Comparison of ENCODE assay signal across 16 cellular contexts in genomic region chr1:32068891-32069590, GRCh38. TPM values are rescaled to one million over a fixed set of nuclear protein-coding genes. Genes with fewer than 3 reads are reported as not detected.
DNase-seq lines count a peak whose midpoint lies in the region; ATAC-seq, FAIRE-seq and TF ChIP-seq lines count a peak whose summit lies in the region.
"Had no signal": no experiment of that assay in that cellular context is flagged by ENCODE, and none has a peak within 500 bp of the region (broad histone marks: within the 10 kb centered on the region; RNA-seq: fewer than 3 reads in every experiment).

No MANE protein-coding gene starts in this region.

- no peak for DNase-seq in stimulated activated naive CD8-positive, alpha-beta T cell treated with anti-CD3 and anti-CD28 coated beads, Interleukin-15, Interleukin-2, amounts not matched to agents 100 U/mL and 50 U/mL, for 24 hours
- no peak for DNase-seq in K562 (ENCODE audit: extremely low read depth in 1 of 4, low spot score in 3 of 4)
- peak; percentile 69 for DNase-seq in islet precursor cell
- no peak for DNase-seq in activated T-helper 2 cell treated with anti-CD3 and anti-CD28 coated beads, Interferon-gamma antibody, Interleukin-2, Interleukin-4, amounts not matched to agents 10 μg/mL and 5 μg/mL and 100 μg/mL, durations not matched to agents 14 hours and 24 hours and 36 hours (ENCODE audit: low spot score)
- no peak for DNase-seq in NCI-H345 treated with DMSO at 0.1 percent for 48 hours (lab: John Stamatoyannopoulos, UW; ENCODE audit: unreplicated experiment)
- DNase-seq in putamen (ENCODE audit: low spot score) = no peak
- no peak for DNase-seq in activated CD8-positive, alpha-beta T cell treated with anti-CD3 and anti-CD28 coated beads, Interleukin-2, amount 10 ng/mL, durations not matched to agents 7 days and 5 days
- DNase-seq: activated CD4-positive, CD25-positive, alpha-beta regulatory T cell treated with anti-CD3 and anti-CD28 coated beads, Interleukin-2, amount 50 U/mL, for 72 hours; GDM1; NCI-H1417 treated with DMSO at 0.1 percent for 48 hours; NCI-H524 treated with DMSO at 0.1 percent for 48 hours; thyroid gland had no signal

- H3K9ac ChIP-seq in K562 (ENCODE audit: insufficient read depth in 1 of 2, low read depth in 2 of 2, low read length in 2 of 2) = no peak overlapping the region

- peaks cover 1% of the 10 kb centered on the region for H3K9me1 ChIP-seq in K562 (ENCODE audit: control insufficient read depth, insufficient read depth, low read length)

- no peak for ATAC-seq in stimulated activated naive CD8-positive, alpha-beta T cell treated with anti-CD3 and anti-CD28 coated beads, Interleukin-15, Interleukin-2, amounts not matched to agents 100 U/mL and 50 U/mL, for 24 hours
- no peak for ATAC-seq in K562
- ATAC-seq in activated CD8-positive, alpha-beta T cell treated with anti-CD3 and anti-CD28 coated beads, Interleukin-2, amount 10 ng/mL, durations not matched to agents 7 days and 5 days = no peak

- no peak for TF ChIP-seq RAD21 in K562 (CRISPR knock-in tag; conservative IDR thresholded peaks at IDR 0.05 in 1 of 2, IDR thresholded peaks at IDR 0.05 in 1 of 2)

- FAIRE-seq in K562 (lab: Jason Lieb, UNC) = no peak

- no peak overlapping the region for H3K4me3 ChIP-seq in K562
- H3K4me3 ChIP-seq: lung, right atrium auricular region, SJSA1, thyroid gland had no signal

- peaks cover 9% of the 10 kb centered on the region for H3K79me2 ChIP-seq in K562 (ENCODE audit: control insufficient read depth, insufficient read depth, low read length)

- CTCF ChIA-PET in K562 (lab: Yijun Ruan, JAX; ENCODE audit: low intra/inter-chr PET ratio) = no interaction called here
- CTCF ChIA-PET in activated CD8-positive, alpha-beta T cell treated with anti-CD3 and anti-CD28 coated beads, Interleukin-2, amount 10 ng/mL, durations not matched to agents 7 days and 5 days (lab: Charles Lee) = no interaction called here

- H4K20me1 ChIP-seq in K562 (replicated peaks; ENCODE audit: control insufficient read depth, insufficient read depth, low read length) = peaks cover 4% of the 10 kb centered on the region; the same call in 1 of the 2 replicates

- BruUV-seq in K562 (replicated peaks; lab: Mats Ljungman, UMichigan) = no TSS peak

- in situ Hi-C loops in K562 (cut with MboI) = loop anchor here (10.0 kb wide), 1 partner anchor 244 kb away; no protein-coding TSS in a partner anchor

- no peak for TF ChIP-seq POLR2A in K562 (conservative IDR thresholded peaks at IDR 0.05)

- peaks cover 30% of the 10 kb centered on the region for H3K4me1 Mint-ChIP-seq in stimulated activated naive CD8-positive, alpha-beta T cell treated with anti-CD3 and anti-CD28 coated beads, Interleukin-15, Interleukin-2, amounts not matched to agents 100 ng/mL and 50 ng/mL, for 24 hours (ENCODE audit: low read depth)
- H3K4me1 Mint-ChIP-seq in activated T-helper 2 cell treated with anti-CD3 and anti-CD28 coated beads, Interferon-gamma antibody, Interleukin-2, Interleukin-4, amounts not matched to agents 10 μg/mL and 5 μg/mL and 100 μg/mL, durations not matched to agents 14 hours and 24 hours and 36 hours (ENCODE audit: low read depth) = peaks cover 20% of the 10 kb centered on the region
- peaks cover 37% of the 10 kb centered on the region for H3K4me1 Mint-ChIP-seq in activated CD8-positive, alpha-beta T cell treated with anti-CD3 and anti-CD28 coated beads, Interleukin-2, amount 10 ng/mL, durations not matched to agents 7 days and 5 days (ENCODE audit: low read depth)

- H3K36me3 ChIP-seq in K562 (ENCODE audit: control insufficient read depth, insufficient read depth, low read length) = no peaks in the 10 kb centered on the region
- H3K36me3 ChIP-seq: right atrium auricular region, thyroid gland had no signal

- no peaks in the 10 kb centered on the region for H3K9me3 ChIP-seq in K562 (replicated peaks; ENCODE audit: control insufficient read depth, insufficient read depth, low read depth, low read length)
- H3K9me3 ChIP-seq: right atrium auricular region, SJSA1, thyroid gland had no signal

- no peaks in the 10 kb centered on the region for H3K27me3 Mint-ChIP-seq in stimulated activated naive CD8-positive, alpha-beta T cell treated with anti-CD3 and anti-CD28 coated beads, Interleukin-15, Interleukin-2, amounts not matched to agents 100 ng/mL and 50 ng/mL, for 24 hours
- H3K27me3 Mint-ChIP-seq in activated T-helper 2 cell treated with anti-CD3 and anti-CD28 coated beads, Interferon-gamma antibody, Interleukin-2, Interleukin-4, amounts not matched to agents 10 μg/mL and 5 μg/mL and 100 μg/mL, durations not matched to agents 14 hours and 24 hours and 36 hours (ENCODE audit: low read depth) = no peaks in the 10 kb centered on the region
- H3K27me3 Mint-ChIP-seq in activated CD8-positive, alpha-beta T cell treated with anti-CD3 and anti-CD28 coated beads, Interleukin-2, amount 10 ng/mL, durations not matched to agents 7 days and 5 days (ENCODE audit: low read depth) = no peaks in the 10 kb centered on the region

- H3K27ac Mint-ChIP-seq in stimulated activated naive CD8-positive, alpha-beta T cell treated with anti-CD3 and anti-CD28 coated beads, Interleukin-15, Interleukin-2, amounts not matched to agents 100 ng/mL and 50 ng/mL, for 24 hours = peak overlapping the region; percentile 18
- H3K27ac Mint-ChIP-seq in activated T-helper 2 cell treated with anti-CD3 and anti-CD28 coated beads, Interferon-gamma antibody, Interleukin-2, Interleukin-4, amounts not matched to agents 10 μg/mL and 5 μg/mL and 100 μg/mL, durations not matched to agents 14 hours and 24 hours and 36 hours = no peak overlapping the region
- no peak overlapping the region for H3K27ac Mint-ChIP-seq in activated CD8-positive, alpha-beta T cell treated with anti-CD3 and anti-CD28 coated beads, Interleukin-2, amount 10 ng/mL, durations not matched to agents 7 days and 5 days

- TF ChIP-seq CTCF in K562 (IDR thresholded peaks at IDR 0.05 in 2 of 3, conservative IDR thresholded peaks at IDR 0.05 in 1 of 3; ENCODE audit: insufficient read depth in 2 of 3, low read depth in 1 of 3, low read length in 3 of 3) = no peak

- peaks cover 20 to 31% of the 10 kb centered on the region in 2 experiments for H3K4me1 ChIP-seq in K562 (replicated peaks in 1 of 2; ENCODE audit: control insufficient read depth in 2 of 2, insufficient read depth in 2 of 2, low read length in 2 of 2)

- 27% methylated on average over 5 of the region's 5 CpGs for WGBS in K562 (ENCODE audit: insufficient coverage, low coverage, missing lambda C conversion rate)

- no peak overlapping the region for H3K4me2 ChIP-seq in K562 (ENCODE audit: insufficient read depth, low read length)

- no peak overlapping the region for H3K27ac ChIP-seq in K562 (ENCODE audit: extremely low read depth, low read depth, low read length)
- H3K27ac ChIP-seq: right atrium auricular region, SJSA1, thyroid gland had no signal

- intact Hi-C loops in K562 (cut with micrococcal nuclease) = loop anchor here (10.0 kb wide), 3 partner anchors 254 to 346 kb away; partner anchors contain the start of gene SPOCD1
- intact Hi-C loops in activated T-helper 2 cell treated with anti-CD3 and anti-CD28 coated beads, Interferon-gamma antibody, Interleukin-2, Interleukin-4, amounts not matched to agents 10 μg/mL and 5 μg/mL and 100 μg/mL, durations not matched to agents 14 hours and 24 hours and 36 hours (cut with micrococcal nuclease) = no loop called here

- H2AFZ ChIP-seq in K562 (ENCODE audit: low read depth, low read length) = no peak overlapping the region

- H3K9me3 Mint-ChIP-seq in stimulated activated naive CD8-positive, alpha-beta T cell treated with anti-CD3 and anti-CD28 coated beads, Interleukin-15, Interleukin-2, amounts not matched to agents 100 ng/mL and 50 ng/mL, for 24 hours = no peaks in the 10 kb centered on the region
- no peaks in the 10 kb centered on the region for H3K9me3 Mint-ChIP-seq in activated T-helper 2 cell treated with anti-CD3 and anti-CD28 coated beads, Interferon-gamma antibody, Interleukin-2, Interleukin-4, amounts not matched to agents 10 μg/mL and 5 μg/mL and 100 μg/mL, durations not matched to agents 14 hours and 24 hours and 36 hours
- H3K9me3 Mint-ChIP-seq in activated CD8-positive, alpha-beta T cell treated with anti-CD3 and anti-CD28 coated beads, Interleukin-2, amount 10 ng/mL, durations not matched to agents 7 days and 5 days (ENCODE audit: insufficient read depth) = no peaks in the 10 kb centered on the region

- no peaks in the 10 kb centered on the region for H3K27me3 ChIP-seq in K562 (ENCODE audit: control insufficient read depth in 2 of 2, insufficient read depth in 2 of 2, low read length in 2 of 2)
- H3K27me3 ChIP-seq: right atrium auricular region, SJSA1, thyroid gland had no signal

- no peaks in the 10 kb centered on the region for H3K36me3 Mint-ChIP-seq in stimulated activated naive CD8-positive, alpha-beta T cell treated with anti-CD3 and anti-CD28 coated beads, Interleukin-15, Interleukin-2, amounts not matched to agents 100 ng/mL and 50 ng/mL, for 24 hours (ENCODE audit: low read depth)
- H3K36me3 Mint-ChIP-seq in activated T-helper 2 cell treated with anti-CD3 and anti-CD28 coated beads, Interferon-gamma antibody, Interleukin-2, Interleukin-4, amounts not matched to agents 10 μg/mL and 5 μg/mL and 100 μg/mL, durations not matched to agents 14 hours and 24 hours and 36 hours (ENCODE audit: low read depth) = peaks cover 6% of the 10 kb centered on the region
- peaks cover 3% of the 10 kb centered on the region for H3K36me3 Mint-ChIP-seq in activated CD8-positive, alpha-beta T cell treated with anti-CD3 and anti-CD28 coated beads, Interleukin-2, amount 10 ng/mL, durations not matched to agents 7 days and 5 days (ENCODE audit: low read depth)

- POLR2A ChIA-PET in K562 (lab: Yijun Ruan, JAX) = interaction anchor here (0.6 to 1.7 kb wide), 3 partner anchors 14 to 142 kb away, joined by 3 to 4 read pairs (median 3); no protein-coding TSS in a partner anchor
- POLR2A ChIA-PET in activated CD8-positive, alpha-beta T cell treated with anti-CD3 and anti-CD28 coated beads, Interleukin-2, amount 10 ng/mL, durations not matched to agents 7 days and 5 days (lab: Charles Lee) = no interaction called here

- H3K4me3 Mint-ChIP-seq in stimulated activated naive CD8-positive, alpha-beta T cell treated with anti-CD3 and anti-CD28 coated beads, Interleukin-15, Interleukin-2, amounts not matched to agents 100 ng/mL and 50 ng/mL, for 24 hours = no peak overlapping the region
- no peak overlapping the region for H3K4me3 Mint-ChIP-seq in activated T-helper 2 cell treated with anti-CD3 and anti-CD28 coated beads, Interferon-gamma antibody, Interleukin-2, Interleukin-4, amounts not matched to agents 10 μg/mL and 5 μg/mL and 100 μg/mL, durations not matched to agents 14 hours and 24 hours and 36 hours (ENCODE audit: low read depth)
- H3K4me3 Mint-ChIP-seq in activated CD8-positive, alpha-beta T cell treated with anti-CD3 and anti-CD28 coated beads, Interleukin-2, amount 10 ng/mL, durations not matched to agents 7 days and 5 days = no peak overlapping the region

- no peak for TF ChIP-seq EP300 in K562 (IDR thresholded peaks at IDR 0.05; ENCODE audit: low read length)

RNA-seq across cellular contexts. Expression of gene TMEM39B, which starts 3.7 kb away (rescaled TPM):
- 12.4 and 38.5 TPM in 2 replicates for total RNA-seq in K562 (2011; cell fraction: chromatin; rRNA removed; ENCODE audit: low replicate concordance)
- 42.0 and 48.5 TPM in 2 replicates for total RNA-seq in K562 (2011; cell fraction: nucleolus; rRNA removed)
- 31.2 and 37.3 TPM in 2 replicates for total RNA-seq in K562 (2011; cell fraction: nucleoplasm; rRNA removed)
- total RNA-seq in K562 (2014; rRNA removed) = 6.0 and 9.5 TPM in 2 replicates
- 4.9 and 6.9 TPM in 2 replicates for total RNA-seq in K562 (2014; rRNA removed; fragmentation: Illumina TruSeq; extraction: Trizol)
- total RNA-seq in K562 (2015; rRNA removed; fragmentation: Illumina TruSeq; extraction: Trizol) = 10.9 and 11.0 TPM in 2 replicates
- 28.5 and 29.3 TPM in 2 replicates for total RNA-seq in K562 (2021)
- polyA plus RNA-seq in K562 (2011; rRNA removed) = 9.7 and 22.5 TPM in 2 replicates
- polyA plus RNA-seq in K562 (2011; cell fraction: cytosol; rRNA removed) = 35.8 and 45.0 TPM in 2 replicates
- 26.6 and 34.6 TPM in 2 replicates for polyA plus RNA-seq in K562 (2011; cell fraction: nucleus; rRNA removed)
- 27.8 and 28.1 TPM in 2 replicates for polyA plus RNA-seq in K562 (2012)
- polyA plus RNA-seq in K562 (2014; fragmentation: Illumina TruSeq; extraction: Trizol) = 17.4 and 17.7 TPM in 2 replicates
- 1 to 10 TPM in 1 of 2 experiments, under 1 TPM in 1; 0.92 to 3.5 TPM for polyA plus RNA-seq in K562 (2014; fragmentation: Nextera tagmentation; extraction: Ambion mirVana)
- polyA plus RNA-seq in K562 (2014; rRNA removed) = 10.9 and 12.2 TPM in 2 replicates
- polyA minus RNA-seq in K562 (2011; rRNA and poly(A)+ RNA removed) = 12.3 and 16.2 TPM in 2 replicates
- polyA minus RNA-seq in K562 (2011; cell fraction: cytosol; rRNA and poly(A)+ RNA removed) = 24.0 and 24.4 TPM in 2 replicates
- polyA minus RNA-seq in K562 (2011; cell fraction: nucleus; rRNA and poly(A)+ RNA removed) = 11.2 and 12.8 TPM in 2 replicates
- total RNA-seq in activated T-helper 2 cell treated with anti-CD3 and anti-CD28 coated beads, Interferon-gamma antibody, Interleukin-2, Interleukin-4, amounts not matched to agents 10 μg/mL and 5 μg/mL and 100 μg/mL, durations not matched to agents 14 hours and 24 hours and 36 hours = 32.5 and 34.5 TPM in 2 replicates
- total RNA-seq in activated CD8-positive, alpha-beta T cell treated with anti-CD3 and anti-CD28 coated beads, Interleukin-2, amount 10 ng/mL, durations not matched to agents 7 days and 5 days = 10 to 100 TPM; 32.6 to 36.2 TPM

RNA-seq across cellular contexts. Expression of gene KPNA6, which starts 38.8 kb away (rescaled TPM):
- total RNA-seq in K562 (2011; cell fraction: chromatin; rRNA removed; ENCODE audit: low replicate concordance) = 44.4 and 59.0 TPM in 2 replicates
- 21.2 and 22.4 TPM in 2 replicates for total RNA-seq in K562 (2011; cell fraction: nucleolus; rRNA removed)
- 36.6 and 51.3 TPM in 2 replicates for total RNA-seq in K562 (2011; cell fraction: nucleoplasm; rRNA removed)
- 20.1 and 26.7 TPM in 2 replicates for total RNA-seq in K562 (2014; rRNA removed)
- total RNA-seq in K562 (2014; rRNA removed; fragmentation: Illumina TruSeq; extraction: Trizol) = 42.5 and 50.0 TPM in 2 replicates
- total RNA-seq in K562 (2015; rRNA removed; fragmentation: Illumina TruSeq; extraction: Trizol) = 36.9 and 38.9 TPM in 2 replicates
- total RNA-seq in K562 (2021) = 54.6 and 57.9 TPM in 2 replicates
- 36.6 and 41.6 TPM in 2 replicates for polyA plus RNA-seq in K562 (2011; rRNA removed)
- 18.7 and 33.1 TPM in 2 replicates for polyA plus RNA-seq in K562 (2011; cell fraction: cytosol; rRNA removed)
- polyA plus RNA-seq in K562 (2011; cell fraction: nucleus; rRNA removed) = 17.1 and 19.8 TPM in 2 replicates
- polyA plus RNA-seq in K562 (2012) = 15.1 and 15.2 TPM in 2 replicates
- polyA plus RNA-seq in K562 (2014; fragmentation: Illumina TruSeq; extraction: Trizol) = 26.6 and 30.0 TPM in 2 replicates
- polyA plus RNA-seq in K562 (2014; fragmentation: Nextera tagmentation; extraction: Ambion mirVana) = 10 to 100 TPM; 24.8 to 32.2 TPM
- 27.6 and 32.2 TPM in 2 replicates for polyA plus RNA-seq in K562 (2014; rRNA removed)
- polyA minus RNA-seq in K562 (2011; rRNA and poly(A)+ RNA removed) = 47.4 and 66.2 TPM in 2 replicates
- 27.6 and 34.9 TPM in 2 replicates for polyA minus RNA-seq in K562 (2011; cell fraction: cytosol; rRNA and poly(A)+ RNA removed)
- polyA minus RNA-seq in K562 (2011; cell fraction: nucleus; rRNA and poly(A)+ RNA removed) = 8.8 and 20.9 TPM in 2 replicates
- 81.2 and 84.0 TPM in 2 replicates for total RNA-seq in activated T-helper 2 cell treated with anti-CD3 and anti-CD28 coated beads, Interferon-gamma antibody, Interleukin-2, Interleukin-4, amounts not matched to agents 10 μg/mL and 5 μg/mL and 100 μg/mL, durations not matched to agents 14 hours and 24 hours and 36 hours
- 10 to 100 TPM; 65.7 to 67.2 TPM for total RNA-seq in activated CD8-positive, alpha-beta T cell treated with anti-CD3 and anti-CD28 coated beads, Interleukin-2, amount 10 ng/mL, durations not matched to agents 7 days and 5 days

RNA-seq across cellular contexts. Expression of gene KHDRBS1, which starts 55.4 kb away (rescaled TPM):
- 35.0 and 69.1 TPM in 2 replicates for total RNA-seq in K562 (2011; cell fraction: chromatin; rRNA removed; ENCODE audit: low replicate concordance)
- 25.7 and 30.0 TPM in 2 replicates for total RNA-seq in K562 (2011; cell fraction: nucleolus; rRNA removed)
- total RNA-seq in K562 (2011; cell fraction: nucleoplasm; rRNA removed) = 48.0 and 76.6 TPM in 2 replicates
- total RNA-seq in K562 (2014; rRNA removed) = 119 and 120 TPM in 2 replicates
- 114 and 125 TPM in 2 replicates for total RNA-seq in K562 (2014; rRNA removed; fragmentation: Illumina TruSeq; extraction: Trizol)
- total RNA-seq in K562 (2015; rRNA removed; fragmentation: Illumina TruSeq; extraction: Trizol) = 97.2 and 102 TPM in 2 replicates
- total RNA-seq in K562 (2021) = 234 and 257 TPM in 2 replicates
- polyA plus RNA-seq in K562 (2011; rRNA removed) = 53.7 and 55.5 TPM in 2 replicates
- polyA plus RNA-seq in K562 (2011; cell fraction: cytosol; rRNA removed) = 42.2 and 48.3 TPM in 2 replicates
- polyA plus RNA-seq in K562 (2011; cell fraction: nucleus; rRNA removed) = 41.0 and 48.4 TPM in 2 replicates
- 191 and 193 TPM in 2 replicates for polyA plus RNA-seq in K562 (2012)
- polyA plus RNA-seq in K562 (2014; fragmentation: Illumina TruSeq; extraction: Trizol) = 199 and 203 TPM in 2 replicates
- polyA plus RNA-seq in K562 (2014; fragmentation: Nextera tagmentation; extraction: Ambion mirVana) = 10 to 100 TPM; 48.4 to 53.2 TPM
- 116 and 140 TPM in 2 replicates for polyA plus RNA-seq in K562 (2014; rRNA removed)
- polyA minus RNA-seq in K562 (2011; rRNA and poly(A)+ RNA removed) = 36.1 and 52.7 TPM in 2 replicates
- 70.3 and 82.8 TPM in 2 replicates for polyA minus RNA-seq in K562 (2011; cell fraction: cytosol; rRNA and poly(A)+ RNA removed)
- polyA minus RNA-seq in K562 (2011; cell fraction: nucleus; rRNA and poly(A)+ RNA removed) = 17.4 and 34.9 TPM in 2 replicates
- 177 and 178 TPM in 2 replicates for total RNA-seq in activated T-helper 2 cell treated with anti-CD3 and anti-CD28 coated beads, Interferon-gamma antibody, Interleukin-2, Interleukin-4, amounts not matched to agents 10 μg/mL and 5 μg/mL and 100 μg/mL, durations not matched to agents 14 hours and 24 hours and 36 hours
- total RNA-seq in activated CD8-positive, alpha-beta T cell treated with anti-CD3 and anti-CD28 coated beads, Interleukin-2, amount 10 ng/mL, durations not matched to agents 7 days and 5 days = 100 to 1,000 TPM; 194 to 197 TPM
